8 cellular contexts compared by ENCODE assay signal in the genomic region with DNA sequence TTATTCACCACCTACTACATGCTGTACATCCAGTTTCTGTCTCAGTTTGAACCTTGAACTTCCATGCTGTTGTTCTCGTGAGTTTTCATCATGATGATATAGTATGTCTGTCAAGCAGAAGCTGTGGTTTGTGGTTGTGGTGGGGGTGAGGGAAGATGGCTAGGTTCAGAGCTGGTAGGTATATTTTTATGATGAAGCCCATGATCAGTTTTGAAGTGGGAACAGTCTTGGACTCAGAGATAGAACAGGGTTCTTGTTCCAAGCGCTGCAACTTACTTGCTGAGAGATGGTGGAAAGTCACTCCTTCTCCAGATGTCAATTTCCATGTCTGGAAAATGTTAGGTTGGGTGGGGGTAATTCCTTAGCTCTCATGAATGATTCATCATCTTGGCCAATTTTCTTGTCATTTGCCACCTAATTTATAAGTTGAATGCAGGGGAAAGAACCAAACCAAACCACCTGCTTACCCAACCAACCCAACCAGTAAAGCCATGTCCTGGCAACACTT. TPM values are rescaled to one million over a fixed set of nuclear protein-coding genes. Genes with fewer than 3 reads are reported as not detected.
A peak's percentile ranks its signal among the peaks of the same experiment; 100 is the strongest.
DNase-seq lines count a peak whose midpoint lies in the region; ATAC-seq lines count a peak whose summit lies in the region.

No MANE protein-coding gene starts in this region.

- no peak overlapping the region for H2AK5ac ChIP-seq in mesenchymal stem cell (ENCODE audit: low read length, severe bottlenecking)

- no peak overlapping the region for H2AFZ ChIP-seq in mesenchymal stem cell (ENCODE audit: low read depth, low read length)

- peak; percentile 39 for ATAC-seq in HG03354 (IDR thresholded peaks at IDR 0.05; ENCODE audit: poor library complexity, severe bottlenecking, unreplicated experiment)

- H3K4ac ChIP-seq in mesenchymal stem cell (ENCODE audit: low read depth in 1 of 2, low read length in 2 of 2) = no peak overlapping the region

- H3K4me1 ChIP-seq in mesenchymal stem cell (ENCODE audit: control insufficient read depth, insufficient read depth, low read depth, low read length) = peaks cover 12% of the 10 kb centered on the region

- no peak overlapping the region for H2BK15ac ChIP-seq in mesenchymal stem cell (ENCODE audit: low read depth, poor library complexity, severe bottlenecking)

- no peaks in the 10 kb centered on the region for H3K27me3 ChIP-seq in mesenchymal stem cell (ENCODE audit: control insufficient read depth in 1 of 2, insufficient read depth in 1 of 2, low read length in 2 of 2)

- H2BK5ac ChIP-seq in mesenchymal stem cell (ENCODE audit: low read depth, low read length, poor library complexity, severe bottlenecking) = no peak overlapping the region

- no peak overlapping the region for H3K27ac ChIP-seq in mesenchymal stem cell (ENCODE audit: low read length, poor library complexity, severe bottlenecking)

- peaks cover 33% of the 10 kb centered on the region for H3K4me1 Mint-ChIP-seq in activated CD4-positive, alpha-beta memory T cell treated with anti-CD3 and anti-CD28 coated beads for 36 hours (ENCODE audit: low read depth)

- H2BK120ac ChIP-seq in mesenchymal stem cell (ENCODE audit: low read depth, low read length) = no peak overlapping the region

- no peak overlapping the region for H3K23ac ChIP-seq in mesenchymal stem cell (ENCODE audit: low read length in 2 of 2)

- H4K91ac ChIP-seq in mesenchymal stem cell (ENCODE audit: low read length) = no peak overlapping the region

- no peak overlapping the region for H3K4me2 ChIP-seq in mesenchymal stem cell (ENCODE audit: low read length, poor library complexity, severe bottlenecking)

- no peak overlapping the region for H3K4me3 Mint-ChIP-seq in activated CD4-positive, alpha-beta memory T cell treated with anti-CD3 and anti-CD28 coated beads for 36 hours

- H2BK12ac ChIP-seq in mesenchymal stem cell (ENCODE audit: low read length in 2 of 2) = no peak overlapping the region

- intact Hi-C loops in activated CD4-positive, alpha-beta memory T cell treated with anti-CD3 and anti-CD28 coated beads for 36 hours (cut with micrococcal nuclease) = loop anchor here (1.0 kb wide), 1 partner anchor 32 kb away; no protein-coding TSS in a partner anchor

- no peak overlapping the region for H4K8ac ChIP-seq in mesenchymal stem cell (ENCODE audit: low read length)

- H3K36me3 Mint-ChIP-seq in activated CD4-positive, alpha-beta memory T cell treated with anti-CD3 and anti-CD28 coated beads for 36 hours = no peaks in the 10 kb centered on the region

- CTCF ChIA-PET in activated CD4-positive, alpha-beta memory T cell treated with anti-CD3 and anti-CD28 coated beads for 36 hours (lab: Charles Lee) = no interaction called here

- H3K9me3 ChIP-seq in mesenchymal stem cell (ENCODE audit: control insufficient read depth, low read length) = no peaks in the 10 kb centered on the region

- H3K18ac ChIP-seq in mesenchymal stem cell (ENCODE audit: low read depth in 1 of 2, low read length in 2 of 2) = no peak overlapping the region

- peak overlapping the region; percentile 9 for H3K27ac Mint-ChIP-seq in activated CD4-positive, alpha-beta memory T cell treated with anti-CD3 and anti-CD28 coated beads for 36 hours

- H3K27me3 Mint-ChIP-seq in activated CD4-positive, alpha-beta memory T cell treated with anti-CD3 and anti-CD28 coated beads for 36 hours = peaks cover 2% of the 10 kb centered on the region

- POLR2A ChIA-PET in activated CD4-positive, alpha-beta memory T cell treated with anti-CD3 and anti-CD28 coated beads for 36 hours (lab: Charles Lee) = interaction anchor here (0.9 to 1.2 kb wide), 3 partner anchors 17 to 32 kb away, joined by 3 to 4 read pairs (median 4); no protein-coding TSS in a partner anchor

- H3K9me3 Mint-ChIP-seq in activated CD4-positive, alpha-beta memory T cell treated with anti-CD3 and anti-CD28 coated beads for 36 hours = no peaks in the 10 kb centered on the region

- no peaks in the 10 kb centered on the region for H3K36me3 ChIP-seq in mesenchymal stem cell (ENCODE audit: control insufficient read depth in 1 of 2, insufficient read depth in 2 of 2, low read depth in 1 of 2, low read length in 2 of 2)

- no peak overlapping the region for H3K4me3 ChIP-seq in mesenchymal stem cell (ENCODE audit: insufficient read depth in 1 of 2, low read depth in 1 of 2, low read length in 2 of 2)

- H3K9ac ChIP-seq in mesenchymal stem cell (ENCODE audit: low read length) = no peak overlapping the region

- H3K14ac ChIP-seq in mesenchymal stem cell (ENCODE audit: low read length in 2 of 2) = no peak overlapping the region

- 80% methylated on average over 2 of the region's 2 CpGs for WGBS in mesenchymal stem cell

- H3K79me1 ChIP-seq in mesenchymal stem cell (replicated peaks; ENCODE audit: low read length, poor library complexity, severe bottlenecking) = no peaks in the 10 kb centered on the region

- peak; percentile 73 for DNase-seq in activated CD4-positive, alpha-beta T cell treated with anti-CD3 and anti-CD28 coated beads for 48 hours
- no peak for DNase-seq in activated CD4-positive, alpha-beta T cell treated with anti-CD3 and anti-CD28 coated beads, Interleukin-2, amount 50 U/mL, for 1 hour
- DNase-seq in activated CD4-positive, alpha-beta memory T cell treated with anti-CD3 and anti-CD28 coated beads for 36 hours = peak; percentile 80
- peak; percentile 38 for DNase-seq in stimulated activated CD8-positive, alpha-beta memory T cell treated with anti-CD3 and anti-CD28 coated beads, Interleukin-4, amount 100 ng/mL, for 24 hours (ENCODE audit: low read depth)
- no peak for DNase-seq in NCI-H748 (lab: John Stamatoyannopoulos, UW; ENCODE audit: unreplicated experiment)
- no peak for DNase-seq in mesenchymal stem cell
- DNase-seq in hepatic stellate cell (ENCODE audit: low spot score) = no peak

RNA-seq across cellular contexts. Expression of a gene that starts 21.6 kb away (rescaled TPM):
- 100 to 1,000 TPM in 1 of 2 experiments, 10 to 100 TPM in 1; 97.6 to 104 TPM for total RNA-seq in activated CD4-positive, alpha-beta memory T cell treated with anti-CD3 and anti-CD28 coated beads for 36 hours
- 84.5 TPM for polyA plus RNA-seq in mesenchymal stem cell (2013, experiment 1 of 2)
- 88.7 TPM for polyA plus RNA-seq in mesenchymal stem cell (2013, experiment 2 of 2)

Comparison
In these comparisons a context has a peak if more than half of its experiments do, and no peak if none do; other contexts are left out.
1. DNase-seq: peak in activated CD4-positive, alpha-beta T cell treated with anti-CD3 and anti-CD28 coated beads for 48 hours (single experiment), activated CD4-positive, alpha-beta memory T cell treated with anti-CD3 and anti-CD28 coated beads for 36 hours (single experiment) and stimulated activated CD8-positive, alpha-beta memory T cell treated with anti-CD3 and anti-CD28 coated beads, Interleukin-4, amount 100 ng/mL, for 24 hours (single experiment); none in activated CD4-positive, alpha-beta T cell treated with anti-CD3 and anti-CD28 coated beads, Interleukin-2, amount 50 U/mL, for 1 hour (single experiment), NCI-H748 (single experiment), mesenchymal stem cell (single experiment) and hepatic stellate cell (single experiment).